In genomic region chr15:56243117-56243773, GRCh38 we compare ENCODE assay signal across 7 cellular contexts. TPM values are rescaled to one million over a fixed set of nuclear protein-coding genes. Genes with fewer than 3 reads are reported as not detected.
DNase-seq lines count a peak whose midpoint lies in the region; ATAC-seq and TF ChIP-seq lines count a peak whose summit lies in the region.

No MANE protein-coding gene starts in this region.

- peak overlapping the region; percentile 84 to 100 (median 96) for H3K4me3 ChIP-seq in transverse colon

- ATAC-seq in GM18505 (IDR thresholded peaks at IDR 0.05; ENCODE audit: unreplicated experiment), result peak; percentile 15
- ATAC-seq in HG03280 (IDR thresholded peaks at IDR 0.05; ENCODE audit: unreplicated experiment), result peak; percentile 13

- peak overlapping the region; percentile 88 to 95 (median 92) for H3K27ac ChIP-seq in transverse colon

- H3K36me3 ChIP-seq in transverse colon, result no peaks in the 10 kb centered on the region

- H3K27me3 ChIP-seq in transverse colon, result no peaks in the 10 kb centered on the region

- intact Hi-C loops in activated naive CD4-positive, alpha-beta T cell treated with anti-CD3 and anti-CD28 coated beads for 36 hours (cut with micrococcal nuclease), result loop anchor here (5.0 kb wide), 3 partner anchors 644 to 1464 kb away; partner anchors contain the start of genes CCPG1, PIERCE2 and POLR2M
- intact Hi-C loops in transverse colon (cut with DNase I; ENCODE audit: low total_unique reads), result no loop called here

- no peak for TF ChIP-seq EP300 in transverse colon (IDR thresholded peaks at IDR 0.05; ENCODE audit: low read depth)

- no peaks in the 10 kb centered on the region for H3K27me3 Mint-ChIP-seq in activated naive CD4-positive, alpha-beta T cell treated with anti-CD3 and anti-CD28 coated beads for 36 hours (ENCODE audit: low read depth)
- H3K27me3 Mint-ChIP-seq in glutamatergic neuron (ENCODE audit: unreplicated experiment), result peaks cover 8% of the 10 kb centered on the region

- no peaks in the 10 kb centered on the region for H3K9me3 Mint-ChIP-seq in activated naive CD4-positive, alpha-beta T cell treated with anti-CD3 and anti-CD28 coated beads for 36 hours
- peaks cover 8% of the 10 kb centered on the region for H3K9me3 Mint-ChIP-seq in glutamatergic neuron (ENCODE audit: unreplicated experiment)

- TF ChIP-seq POLR2A in GM18505 (IDR thresholded peaks at IDR 0.05; ENCODE audit: borderline replicate concordance, extremely low read depth, insufficient read depth, insufficient read length) (peak; percentile 69), transverse colon (IDR thresholded peaks at IDR 0.05) (no peak)

- in situ Hi-C loops in transverse colon (cut with MboI; ENCODE audit: low pct_ligation_motif_present in 1 of 4, low pct_unique_long_range_greater_than_20kb in 1 of 4, low sequenced_read_pairs in 3 of 4), result loop anchor here in 1 of 4 donors (10.0 kb wide), 1 partner anchor 182 kb away; no protein-coding TSS in a partner anchor

- H3K4me3 Mint-ChIP-seq in activated naive CD4-positive, alpha-beta T cell treated with anti-CD3 and anti-CD28 coated beads for 36 hours, result peak overlapping the region; percentile 79
- peak overlapping the region; percentile 99 for H3K4me3 Mint-ChIP-seq in glutamatergic neuron (ENCODE audit: unreplicated experiment)

- H3K4me1 ChIP-seq in transverse colon, result peaks cover 9 to 44% (median 24%) of the 10 kb centered on the region in 4 donors

- WGBS in transverse colon (ENCODE audit: low coverage in 1 of 2), 2 donors, result 1% methylated on average over 15 to 38 of the region's 39 CpGs

- peaks cover 29% of the 10 kb centered on the region for H3K4me1 Mint-ChIP-seq in activated naive CD4-positive, alpha-beta T cell treated with anti-CD3 and anti-CD28 coated beads for 36 hours (ENCODE audit: low read depth)
- peaks cover 15% of the 10 kb centered on the region for H3K4me1 Mint-ChIP-seq in glutamatergic neuron (ENCODE audit: low read depth, unreplicated experiment)

- peaks cover 13% of the 10 kb centered on the region for H3K36me3 Mint-ChIP-seq in activated naive CD4-positive, alpha-beta T cell treated with anti-CD3 and anti-CD28 coated beads for 36 hours (ENCODE audit: low read depth)
- no peaks in the 10 kb centered on the region for H3K36me3 Mint-ChIP-seq in glutamatergic neuron (ENCODE audit: unreplicated experiment)

- H3K27ac Mint-ChIP-seq in activated naive CD4-positive, alpha-beta T cell treated with anti-CD3 and anti-CD28 coated beads for 36 hours, result peak overlapping the region; percentile 75
- peak overlapping the region; percentile 95 for H3K27ac Mint-ChIP-seq in glutamatergic neuron (ENCODE audit: unreplicated experiment)

- CTCF ChIA-PET in activated naive CD4-positive, alpha-beta T cell treated with anti-CD3 and anti-CD28 coated beads for 36 hours (lab: Charles Lee), result interaction anchor here (2.3 kb wide), 1 partner anchor 186 kb away, joined by 14 read pairs; no protein-coding TSS in a partner anchor

- DNase-seq in OCI-M1 (lab: John Stamatoyannopoulos, UW) (peak; percentile 72), glutamatergic neuron (peak; percentile 67), nucleus accumbens (lab: John Stamatoyannopoulos, UW) (peak in 53 of 56 donors; percentile 26 to 88 (median 71)), transverse colon (peak; percentile 49)
- DNase-seq in activated naive CD4-positive, alpha-beta T cell treated with anti-CD3 and anti-CD28 coated beads for 36 hours, result peak; percentile 57

- H3K9me3 ChIP-seq in transverse colon, result no peaks in the 10 kb centered on the region

- no peak for TF ChIP-seq CTCF in glutamatergic neuron (IDR thresholded peaks at IDR 0.05; ENCODE audit: partially characterized antibody, unreplicated experiment)
- TF ChIP-seq CTCF in transverse colon (IDR thresholded peaks at IDR 0.05), result no peak

RNA-seq across cellular contexts. Expression of gene RFX7, which starts 0.4 kb away (rescaled TPM):
- 10 to 100 TPM; 22.8 to 26.6 TPM for total RNA-seq in activated naive CD4-positive, alpha-beta T cell treated with anti-CD3 and anti-CD28 coated beads for 36 hours
- 34.1 TPM for total RNA-seq in glutamatergic neuron (ENCODE audit: unreplicated experiment)
- 10 to 100 TPM in 3 of 4 donors, 1 to 10 TPM in 1; 8.7 to 51.5 (median 12.9) TPM for total RNA-seq in transverse colon

Comparison
In these comparisons a context has a peak if more than half of its experiments do, and no peak if none do; other contexts are left out.
1. Peak in every context shown above with its lines: DNase-seq, ATAC-seq, H3K4me3 ChIP-seq and H3K27ac ChIP-seq.